Comparison of ENCODE assay signal across 9 cellular contexts in the genomic region with DNA sequence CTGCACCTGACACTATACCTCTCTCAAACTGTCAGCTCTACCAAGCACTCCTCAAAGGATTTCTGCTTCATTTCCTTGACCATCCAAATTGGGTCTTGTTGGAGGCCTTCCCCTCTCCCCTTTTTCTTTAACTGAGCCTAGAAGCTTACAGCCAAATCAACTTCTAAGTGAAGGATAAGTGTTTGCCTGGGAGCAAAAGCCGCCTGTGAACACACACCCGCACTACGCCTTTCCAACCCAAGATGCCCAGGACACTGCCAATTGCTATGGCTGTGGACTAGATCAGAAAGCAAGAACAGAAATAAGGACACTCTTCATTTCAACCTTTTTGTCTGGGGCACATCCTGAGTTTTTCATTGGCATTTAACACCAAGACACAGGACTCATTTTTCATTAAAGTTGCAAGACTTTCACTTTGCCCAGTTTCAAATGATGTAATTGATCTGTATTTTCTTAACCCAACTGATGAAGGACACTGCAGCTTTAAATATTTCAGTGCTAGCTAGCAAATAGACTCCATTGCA. TPM values are rescaled to one million over a fixed set of nuclear protein-coding genes. Genes with fewer than 3 reads are reported as not detected.
A peak's percentile ranks its signal among the peaks of the same experiment; 100 is the strongest.
DNase-seq lines count a peak whose midpoint lies in the region; ATAC-seq and TF ChIP-seq lines count a peak whose summit lies in the region.
"Had no signal": no experiment of that assay in that cellular context is flagged by ENCODE, and none has a peak within 500 bp of the region (broad histone marks: within the 10 kb centered on the region; RNA-seq: fewer than 3 reads in every experiment).

No MANE protein-coding gene starts in this region.

- POLR2A ChIA-PET in CD4-positive, alpha-beta T cell (lab: Charles Lee): interaction anchor here (0.5 to 4.7 kb wide), 2 partner anchors 40 to 53 kb away, joined by 3 to 28 read pairs; a partner anchor contains a TSS

- H3K4me3 ChIP-seq in RWPE2 (ENCODE audit: severe bottlenecking) (peak overlapping the region; percentile 49), osteoblast (ENCODE audit: insufficient read depth, low read length) (no peak overlapping the region)

- no peaks in the 10 kb centered on the region for H3K79me2 ChIP-seq in osteoblast (ENCODE audit: insufficient read depth, low read length)

- no peaks in the 10 kb centered on the region for H3K9me3 Mint-ChIP-seq in CD4-positive, alpha-beta T cell
- H3K9me3 Mint-ChIP-seq: mesothelial cell of epicardium had no signal

- H3K4me3 Mint-ChIP-seq in CD4-positive, alpha-beta T cell: peak overlapping the region; percentile 87

- H3K4me1 Mint-ChIP-seq in CD4-positive, alpha-beta T cell (ENCODE audit: low read depth): peaks cover 39% of the 10 kb centered on the region

- H3K36me3 Mint-ChIP-seq in CD4-positive, alpha-beta T cell (ENCODE audit: low read depth): peaks cover 9% of the 10 kb centered on the region

- no peak for DNase-seq in CD4-positive, alpha-beta T cell
- DNase-seq in RWPE2 (ENCODE audit: low spot score) (no peak), globus pallidus (ENCODE audit: low spot score) (peak; percentile 36), osteoblast (ENCODE audit: insufficient read length, low spot score, missing footprints) (no peak), GM19240 (ENCODE audit: insufficient read length, low spot score) (no peak), DMS 273 (lab: John Stamatoyannopoulos, UW; ENCODE audit: unreplicated experiment) (no peak)

- H3K27me3 Mint-ChIP-seq in CD4-positive, alpha-beta T cell: no peaks in the 10 kb centered on the region

- H2AFZ ChIP-seq in osteoblast (ENCODE audit: low read length): no peak overlapping the region

- no peaks in the 10 kb centered on the region for H3K27me3 ChIP-seq in CD4-positive, alpha-beta T cell (ENCODE audit: control insufficient read depth, insufficient read depth, low read length)
- no peaks in the 10 kb centered on the region for H3K27me3 ChIP-seq in RWPE2 (ENCODE audit: insufficient read depth, poor library complexity, severe bottlenecking)
- H3K27me3 ChIP-seq in osteoblast (ENCODE audit: insufficient read depth, low read length): no peaks in the 10 kb centered on the region

- no peak for ATAC-seq in CD4-positive, alpha-beta T cell (ENCODE audit: poor library complexity)
- ATAC-seq in RWPE2 (ENCODE audit: low read depth) (no peak), GM21528 (IDR thresholded peaks at IDR 0.05; ENCODE audit: low FRiP score, unreplicated experiment) (no peak), HG02678 (IDR thresholded peaks at IDR 0.05; ENCODE audit: unreplicated experiment) (no peak)

- H3K9me3 ChIP-seq in CD4-positive, alpha-beta T cell (ENCODE audit: control insufficient read depth, low read length): no peaks in the 10 kb centered on the region
- H3K9me3 ChIP-seq in RWPE2 (ENCODE audit: severe bottlenecking) (no peaks in the 10 kb centered on the region), osteoblast (ENCODE audit: low read depth, low read length) (no peaks in the 10 kb centered on the region)

- peak overlapping the region; percentile 88 for H3K4me2 ChIP-seq in osteoblast (ENCODE audit: insufficient read depth, low read length)

- intact Hi-C loops in CD4-positive, alpha-beta T cell (cut with DNase I, micrococcal nuclease): loop anchor here in 1 of 2 experiments (5.0 kb wide), 1 partner anchor 54 kb away; a partner anchor contains a TSS

- no peak overlapping the region for H3K27ac Mint-ChIP-seq in CD4-positive, alpha-beta T cell
- H3K27ac Mint-ChIP-seq: mesothelial cell of epicardium had no signal

- TF ChIP-seq CTCF in CD4-positive, alpha-beta T cell (IDR thresholded peaks at IDR 0.05): no peak
- no peak for TF ChIP-seq CTCF in RWPE2 (IDR thresholded peaks at IDR 0.05; ENCODE audit: poor library complexity, severe bottlenecking)
- TF ChIP-seq CTCF in osteoblast (IDR thresholded peaks at IDR 0.05; ENCODE audit: extremely low read depth, low read depth, low read length): no peak

- CTCF ChIA-PET in CD4-positive, alpha-beta T cell (lab: Charles Lee): interaction anchor here (0.5 kb wide), 1 partner anchor 608 kb away, joined by 3 read pairs; no protein-coding TSS in a partner anchor

- H3K4me1 ChIP-seq in RWPE2 (ENCODE audit: insufficient read depth, poor library complexity, severe bottlenecking) (peaks cover 32% of the 10 kb centered on the region), osteoblast (ENCODE audit: insufficient read depth, low read length) (peaks cover 18% of the 10 kb centered on the region)

- peaks cover 2% of the 10 kb centered on the region for H4K20me1 ChIP-seq in osteoblast (ENCODE audit: insufficient read depth, low read length)

- H3K27ac ChIP-seq in CD4-positive, alpha-beta T cell (ENCODE audit: low read depth, low read length): no peak overlapping the region
- peak overlapping the region; percentile 45 for H3K27ac ChIP-seq in RWPE2 (ENCODE audit: poor library complexity, severe bottlenecking)
- no peak overlapping the region for H3K27ac ChIP-seq in osteoblast (ENCODE audit: low read depth, low read length)

- H3K36me3 ChIP-seq in RWPE2 (ENCODE audit: low read depth): no peaks in the 10 kb centered on the region
- H3K36me3 ChIP-seq in osteoblast (ENCODE audit: insufficient read depth, low read length): no peaks in the 10 kb centered on the region

RNA-seq across cellular contexts. Expression of a gene that starts 52.8 kb away (rescaled TPM):
- total RNA-seq in CD4-positive, alpha-beta T cell: 1 to 10 TPM; 1.2 to 1.3 TPM
- 1.1 and 1.2 TPM in 2 replicates for total RNA-seq in osteoblast

RNA-seq across cellular contexts. Expression of a gene that starts 52.8 kb away (rescaled TPM):
- total RNA-seq in CD4-positive, alpha-beta T cell: 10 to 100 TPM; 33.5 to 36.1 TPM
- total RNA-seq in osteoblast: 14.1 and 19.2 TPM in 2 replicates
